In genomic region chr20:58715709-58716475, GRCh38 we compare ENCODE assay signal across 17 cellular contexts. TPM values are rescaled to one million over a fixed set of nuclear protein-coding genes. Genes with fewer than 3 reads are reported as not detected.
DNase-seq lines count a peak whose midpoint lies in the region; ATAC-seq, FAIRE-seq and TF ChIP-seq lines count a peak whose summit lies in the region.
"Had no signal": no experiment of that assay in that cellular context is flagged by ENCODE, and none has a peak within 500 bp of the region (broad histone marks: within the 10 kb centered on the region; RNA-seq: fewer than 3 reads in every experiment).

No MANE protein-coding gene starts in this region.

- no peak for FAIRE-seq in H54 (lab: Jason Lieb, UNC)
- FAIRE-seq: G401.6 had no signal

- ATAC-seq in natural killer cell (no peak), lung (ENCODE audit: insufficient read depth, low FRiP score) (no peak)
- no peak for ATAC-seq in natural killer cell treated with Interleukin-12 subunit alpha and Interleukin-12 subunit beta and Interleukin-15 and Interleukin-18, amount 100 ng/mL, for 72 hours
- ATAC-seq: WTC11 had no signal

- H3K9me3 ChIP-seq in adrenal gland (replicated peaks in 1 of 3) (no peaks in the 10 kb centered on the region), lung (ENCODE audit: control insufficient read depth in 2 of 2, insufficient read depth in 1 of 2, low read length in 1 of 2) (peaks cover 0 to 3% of the 10 kb centered on the region in 2 donors)

- no peaks in the 10 kb centered on the region for H3K36me3 Mint-ChIP-seq in natural killer cell
- H3K36me3 Mint-ChIP-seq in natural killer cell treated with Interleukin-12 subunit alpha and Interleukin-12 subunit beta and Interleukin-15 and Interleukin-18, amount 100 ng/mL, for 72 hours = no peaks in the 10 kb centered on the region
- H3K36me3 Mint-ChIP-seq: CD4-positive, CD25-positive, alpha-beta regulatory T cell; WTC11 had no signal

- H3K27ac Mint-ChIP-seq in natural killer cell = no peak overlapping the region
- no peak overlapping the region for H3K27ac Mint-ChIP-seq in natural killer cell treated with Interleukin-12 subunit alpha and Interleukin-12 subunit beta and Interleukin-15 and Interleukin-18, amount 100 ng/mL, for 72 hours

- intact Hi-C loops in natural killer cell (cut with micrococcal nuclease) = no loop called here
- intact Hi-C loops in adrenal gland (cut with DNase I) = no loop called here

- H3K4me1 Mint-ChIP-seq in natural killer cell = no peaks in the 10 kb centered on the region
- H3K4me1 Mint-ChIP-seq in natural killer cell treated with Interleukin-12 subunit alpha and Interleukin-12 subunit beta and Interleukin-15 and Interleukin-18, amount 100 ng/mL, for 72 hours (ENCODE audit: low read depth in 2 of 2) = peaks cover 0 to 2% of the 10 kb centered on the region in 2 donors
- H3K4me1 Mint-ChIP-seq: CD4-positive, CD25-positive, alpha-beta regulatory T cell had no signal

- H3K4me3 ChIP-seq in adrenal gland (no peak overlapping the region), lung (no peak overlapping the region)

- no peak overlapping the region for H3K4me3 Mint-ChIP-seq in natural killer cell
- no peak overlapping the region for H3K4me3 Mint-ChIP-seq in natural killer cell treated with Interleukin-12 subunit alpha and Interleukin-12 subunit beta and Interleukin-15 and Interleukin-18, amount 100 ng/mL, for 72 hours
- H3K4me3 Mint-ChIP-seq: CD4-positive, CD25-positive, alpha-beta regulatory T cell; WTC11 had no signal

- peaks cover 3 to 5% of the 10 kb centered on the region in 2 donors for H3K27me3 Mint-ChIP-seq in natural killer cell (ENCODE audit: low read depth in 2 of 2)
- peaks cover 3% of the 10 kb centered on the region in 2 donors for H3K27me3 Mint-ChIP-seq in natural killer cell treated with Interleukin-12 subunit alpha and Interleukin-12 subunit beta and Interleukin-15 and Interleukin-18, amount 100 ng/mL, for 72 hours

- peak; percentile 9 for DNase-seq in natural killer cell
- DNase-seq in natural killer cell treated with Interleukin-12 subunit alpha and Interleukin-12 subunit beta and Interleukin-15 and Interleukin-18, amount 100 ng/mL, for 72 hours (ENCODE audit: low spot score) = no peak
- DNase-seq in adrenal gland = peak in 4 of 7 donors; percentile 11 to 49 (median 16)
- DNase-seq in lung (ENCODE audit: low spot score) = peak; percentile 26
- DNase-seq in DMS53 treated with DMSO at 0.1 percent for 48 hours (lab: John Stamatoyannopoulos, UW; ENCODE audit: unreplicated experiment) = no peak
- no peak for DNase-seq in NOMO-1 (lab: John Stamatoyannopoulos, UW; ENCODE audit: unreplicated experiment in 2 of 2)
- DNase-seq in H54 (ENCODE audit: insufficient read length, low spot score) = no peak
- DNase-seq in LoVo (ENCODE audit: low spot score) = no peak
- DNase-seq: activated naive CD4-positive, alpha-beta T cell; caudate nucleus; CD4-positive, CD25-positive, alpha-beta regulatory T cell; NCI-H187 treated with DMSO at 0.1 percent for 48 hours; NCI-H82; SW 1271 had no signal

- TF ChIP-seq CTCF in natural killer cell (IDR thresholded peaks at IDR 0.05) (no peak), adrenal gland (IDR thresholded peaks at IDR 0.05) (no peak), lung (IDR thresholded peaks at IDR 0.05; ENCODE audit: control extremely low read depth, extremely low read depth) (no peak)

- H3K4me1 ChIP-seq in adrenal gland (replicated peaks in 1 of 2) (no peaks in the 10 kb centered on the region), lung (ENCODE audit: control insufficient read depth in 2 of 2, insufficient read depth in 2 of 2, low read length in 2 of 2) (no peaks in the 10 kb centered on the region)

- no peaks in the 10 kb centered on the region for H3K27me3 ChIP-seq in adrenal gland
- H3K27me3 ChIP-seq in lung (ENCODE audit: control insufficient read depth, insufficient read depth) = no peaks in the 10 kb centered on the region

- no peaks in the 10 kb centered on the region for H3K36me3 ChIP-seq in adrenal gland (replicated peaks in 1 of 2)
- H3K36me3 ChIP-seq in lung (ENCODE audit: control insufficient read depth in 2 of 2, insufficient read depth in 2 of 2, low read length in 2 of 2) = peaks cover 0 to 3% of the 10 kb centered on the region in 2 donors

- H3K27ac ChIP-seq in adrenal gland (no peak overlapping the region), lung (ENCODE audit: low read depth in 1 of 2, low read length in 1 of 2) (no peak overlapping the region)
- H3K27ac ChIP-seq: KMS-11 had no signal

- H3K9me3 Mint-ChIP-seq in natural killer cell = no peaks in the 10 kb centered on the region
- no peaks in the 10 kb centered on the region for H3K9me3 Mint-ChIP-seq in natural killer cell treated with Interleukin-12 subunit alpha and Interleukin-12 subunit beta and Interleukin-15 and Interleukin-18, amount 100 ng/mL, for 72 hours
- H3K9me3 Mint-ChIP-seq: WTC11 had no signal

- WGBS in adrenal gland, 4 donors = 73 to 89% (median 83%) methylated on average over 6 to 19 of the region's 19 CpGs
- WGBS in lung, 2 donors = 89 to 94% methylated on average over 19 of the region's 19 CpGs

- TF ChIP-seq POLR2A in adrenal gland (IDR thresholded peaks at IDR 0.05) (no peak), H54 (IDR thresholded peaks at IDR 0.05; ENCODE audit: low read depth, low read length) (no peak)

RNA-seq across cellular contexts. Expression of gene NPEPL1, which starts 23.3 kb away (rescaled TPM):
- 10 to 100 TPM; 66.0 to 83.7 (median 68.4) TPM for total RNA-seq in natural killer cell
- total RNA-seq in natural killer cell treated with Interleukin-12 subunit alpha and Interleukin-12 subunit beta and Interleukin-15 and Interleukin-18, amount 100 ng/mL, for 72 hours = 10 to 100 TPM; 23.6 to 30.4 TPM
- total RNA-seq in adrenal gland = 10 to 100 TPM; 16.1 to 63.5 (median 35.2) TPM
- polyA plus RNA-seq in adrenal gland = 100 to 1,000 TPM in 2 of 3 donors, 1 to 10 TPM in 1; 9.3 to 158 (median 104) TPM
- 10 to 100 TPM; 24.3 to 46.2 TPM for total RNA-seq in lung
- polyA plus RNA-seq in lung = 10 to 100 TPM; 36.4 to 46.0 TPM

Comparison
In these comparisons a context has a peak if more than half of its experiments do, and no peak if none do; other contexts are left out.
1. DNase-seq: peak in natural killer cell (single experiment), adrenal gland (4 of 7) and lung (single experiment); none in natural killer cell treated with Interleukin-12 subunit alpha and Interleukin-12 subunit beta and Interleukin-15 and Interleukin-18, amount 100 ng/mL, for 72 hours (single experiment), DMS53 treated with DMSO at 0.1 percent for 48 hours (single experiment), NOMO-1 (0 of 2), H54 (single experiment) and LoVo (single experiment).